ENCODE assay signal across 14 cellular contexts in the genomic region with DNA sequence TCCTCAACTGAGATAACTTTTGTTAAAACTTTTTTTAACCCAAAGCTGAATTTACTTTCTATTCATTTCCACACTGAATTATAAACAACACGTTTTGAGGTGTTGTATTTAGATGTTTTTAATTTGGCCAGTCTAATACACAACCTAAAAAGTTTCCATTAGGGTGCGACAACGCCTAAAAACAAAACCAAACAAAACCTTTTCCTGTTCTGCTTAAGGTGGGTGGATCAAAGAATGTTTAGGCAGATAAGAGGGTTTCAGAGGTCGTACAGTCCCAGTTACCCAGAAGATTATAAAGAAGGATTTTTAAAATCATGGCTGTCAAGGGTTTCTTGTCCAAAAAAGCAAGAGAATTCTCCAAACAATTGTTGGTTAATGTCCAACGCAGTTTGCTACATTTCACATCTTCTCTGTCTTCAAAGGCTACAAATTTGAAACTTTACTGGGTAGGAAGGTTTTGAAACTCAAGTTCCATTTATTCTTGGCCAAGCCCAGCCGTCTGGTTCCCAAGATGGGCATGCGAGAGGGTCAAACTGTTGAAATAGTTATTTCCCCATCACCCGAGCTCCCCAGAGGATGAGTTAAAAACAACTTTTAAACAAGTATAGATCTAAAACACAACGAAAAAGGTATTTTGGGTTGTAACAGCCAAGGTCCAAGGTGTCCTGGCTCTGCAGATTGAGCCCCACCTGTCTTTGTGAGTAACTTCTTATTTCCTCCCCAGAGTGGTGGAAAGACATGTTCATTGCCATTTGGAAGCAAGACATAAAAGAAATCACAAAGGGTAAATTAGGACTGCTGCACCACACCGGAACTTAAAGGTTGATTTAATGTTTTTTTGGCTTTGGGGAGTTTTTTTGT.
DNase-seq lines count a peak whose midpoint lies in the region; ATAC-seq and TF ChIP-seq lines count a peak whose summit lies in the region.
"Had no signal": no experiment of that assay in that cellular context is flagged by ENCODE, and none has a peak within 500 bp of the region (broad histone marks: within the 10 kb centered on the region; RNA-seq: fewer than 3 reads in every experiment).

No MANE protein-coding gene starts in this region.

- 57 to 58% methylated on average over 10 of the region's 10 CpGs for WGBS in testis, 2 donors

- H3K27me3 Mint-ChIP-seq in natural killer cell (ENCODE audit: low read depth in 2 of 2) (no peaks in the 10 kb centered on the region), activated B cell treated with CpG ODN at 0.5 μM for 24 hours (no peaks in the 10 kb centered on the region)
- peaks cover 11 to 29% of the 10 kb centered on the region in 2 donors for H3K27me3 Mint-ChIP-seq in natural killer cell treated with Interleukin-12 subunit alpha and Interleukin-12 subunit beta and Interleukin-15 and Interleukin-18, amount 100 ng/mL, for 72 hours

- no peak overlapping the region for H3K4me3 ChIP-seq in testis
- H3K4me3 ChIP-seq in HAP-1 = no peak overlapping the region
- H3K4me3 ChIP-seq: cardiac muscle cell, hepatocyte, PC-9, spleen had no signal

- peaks cover 12% of the 10 kb centered on the region for H3K4me1 ChIP-seq in testis
- no peaks in the 10 kb centered on the region for H3K4me1 ChIP-seq in HAP-1

- ATAC-seq in natural killer cell (peak in 1 of 3 donors; percentile 33), HG02759 (IDR thresholded peaks at IDR 0.05; ENCODE audit: unreplicated experiment) (peak; percentile 58), activated B cell treated with CpG ODN at 0.5 μM for 24 hours (ENCODE audit: low read depth) (no peak), GM18511 (IDR thresholded peaks at IDR 0.05; ENCODE audit: unreplicated experiment) (no peak)
- ATAC-seq in natural killer cell treated with Interleukin-12 subunit alpha and Interleukin-12 subunit beta and Interleukin-15 and Interleukin-18, amount 100 ng/mL, for 72 hours = no peak

- H3K9me3 Mint-ChIP-seq in natural killer cell (no peaks in the 10 kb centered on the region), activated B cell treated with CpG ODN at 0.5 μM for 24 hours (no peaks in the 10 kb centered on the region)
- no peaks in the 10 kb centered on the region for H3K9me3 Mint-ChIP-seq in natural killer cell treated with Interleukin-12 subunit alpha and Interleukin-12 subunit beta and Interleukin-15 and Interleukin-18, amount 100 ng/mL, for 72 hours

- H3K27ac ChIP-seq in testis = peak overlapping the region; percentile 8 to 33
- H3K27ac ChIP-seq: cardiac muscle cell, hepatocyte, PC-9 had no signal

- in situ Hi-C loops in HAP-1 (cut with MboI; ENCODE audit: low sequenced_read_pairs) = no loop called here

- TF ChIP-seq CTCF in natural killer cell (IDR thresholded peaks at IDR 0.05) (no peak), activated B cell treated with CpG ODN at 0.5 μM for 24 hours (IDR thresholded peaks at IDR 0.05) (no peak), testis (IDR thresholded peaks at IDR 0.05) (no peak)

- POLR2A ChIA-PET in activated B cell treated with CpG ODN at 0.5 μM for 24 hours (lab: Charles Lee) = interaction anchor here (0.8 kb wide), 1 partner anchor 15 kb away, joined by 3 read pairs; no protein-coding TSS in a partner anchor

- no peaks in the 10 kb centered on the region for H3K9me3 ChIP-seq in testis
- H3K9me3 ChIP-seq in HAP-1 = no peaks in the 10 kb centered on the region
- H3K9me3 ChIP-seq: spleen had no signal

- peaks cover 9 to 19% of the 10 kb centered on the region in 2 donors for H3K4me1 Mint-ChIP-seq in natural killer cell
- peaks cover 0 to 9% of the 10 kb centered on the region in 2 donors for H3K4me1 Mint-ChIP-seq in natural killer cell treated with Interleukin-12 subunit alpha and Interleukin-12 subunit beta and Interleukin-15 and Interleukin-18, amount 100 ng/mL, for 72 hours (ENCODE audit: low read depth in 2 of 2)
- H3K4me1 Mint-ChIP-seq in activated B cell treated with CpG ODN at 0.5 μM for 24 hours = peaks cover 82% of the 10 kb centered on the region

- peak overlapping the region in 1 of 2 donors; percentile 72 for H3K27ac Mint-ChIP-seq in natural killer cell
- no peak overlapping the region for H3K27ac Mint-ChIP-seq in natural killer cell treated with Interleukin-12 subunit alpha and Interleukin-12 subunit beta and Interleukin-15 and Interleukin-18, amount 100 ng/mL, for 72 hours
- peak overlapping the region; percentile 64 for H3K27ac Mint-ChIP-seq in activated B cell treated with CpG ODN at 0.5 μM for 24 hours

- TF ChIP-seq POLR2A in testis (IDR thresholded peaks at IDR 0.05) = no peak

- H3K27me3 ChIP-seq in testis = no peaks in the 10 kb centered on the region
- H3K27me3 ChIP-seq in HAP-1 (ENCODE audit: low read depth) = 0 out of 2 replicates have a peak, but pooled peaks cover 3% of the 10 kb centered on the region
- H3K27me3 ChIP-seq: cardiac muscle cell, hepatocyte, spleen had no signal

- DNase-seq in natural killer cell (no peak), activated B cell treated with CpG ODN at 0.5 μM for 24 hours (no peak), testis (peak; percentile 56), HAP-1 (ENCODE audit: low spot score in 2 of 2) (no peak), A172 (ENCODE audit: low spot score) (no peak)
- no peak for DNase-seq in natural killer cell treated with Interleukin-12 subunit alpha and Interleukin-12 subunit beta and Interleukin-15 and Interleukin-18, amount 100 ng/mL, for 72 hours (ENCODE audit: low spot score)
- DNase-seq: Karpas-422, NCI-H2107, PC-9, spleen had no signal

- H3K4me3 Mint-ChIP-seq in natural killer cell (peak overlapping the region; percentile 55), activated B cell treated with CpG ODN at 0.5 μM for 24 hours (peak overlapping the region; percentile 52)
- H3K4me3 Mint-ChIP-seq in natural killer cell treated with Interleukin-12 subunit alpha and Interleukin-12 subunit beta and Interleukin-15 and Interleukin-18, amount 100 ng/mL, for 72 hours = no peak overlapping the region

- no peaks in the 10 kb centered on the region for H3K36me3 ChIP-seq in testis (ENCODE audit: low read depth, missing control alignments)
- H3K36me3 ChIP-seq in HAP-1 (replicated peaks) = no peaks in the 10 kb centered on the region
- H3K36me3 ChIP-seq: cardiac muscle cell, spleen had no signal

- CTCF ChIA-PET in activated B cell treated with CpG ODN at 0.5 μM for 24 hours (lab: Charles Lee) = no interaction called here

- H3K36me3 Mint-ChIP-seq in natural killer cell (no peaks in the 10 kb centered on the region), activated B cell treated with CpG ODN at 0.5 μM for 24 hours (ENCODE audit: low read depth) (no peaks in the 10 kb centered on the region)
- H3K36me3 Mint-ChIP-seq in natural killer cell treated with Interleukin-12 subunit alpha and Interleukin-12 subunit beta and Interleukin-15 and Interleukin-18, amount 100 ng/mL, for 72 hours = no peaks in the 10 kb centered on the region

- intact Hi-C loops in natural killer cell (cut with micrococcal nuclease) (no loop called here), activated B cell treated with CpG ODN at 0.5 μM for 24 hours (cut with micrococcal nuclease) (loop anchor here (2.0 kb wide), 1 partner anchor 14 kb away; no protein-coding TSS in a partner anchor), testis (cut with DNase I; ENCODE audit: low total_unique reads) (no loop called here)
